1 cellular context compared by ENCODE assay signal in the genomic region with DNA sequence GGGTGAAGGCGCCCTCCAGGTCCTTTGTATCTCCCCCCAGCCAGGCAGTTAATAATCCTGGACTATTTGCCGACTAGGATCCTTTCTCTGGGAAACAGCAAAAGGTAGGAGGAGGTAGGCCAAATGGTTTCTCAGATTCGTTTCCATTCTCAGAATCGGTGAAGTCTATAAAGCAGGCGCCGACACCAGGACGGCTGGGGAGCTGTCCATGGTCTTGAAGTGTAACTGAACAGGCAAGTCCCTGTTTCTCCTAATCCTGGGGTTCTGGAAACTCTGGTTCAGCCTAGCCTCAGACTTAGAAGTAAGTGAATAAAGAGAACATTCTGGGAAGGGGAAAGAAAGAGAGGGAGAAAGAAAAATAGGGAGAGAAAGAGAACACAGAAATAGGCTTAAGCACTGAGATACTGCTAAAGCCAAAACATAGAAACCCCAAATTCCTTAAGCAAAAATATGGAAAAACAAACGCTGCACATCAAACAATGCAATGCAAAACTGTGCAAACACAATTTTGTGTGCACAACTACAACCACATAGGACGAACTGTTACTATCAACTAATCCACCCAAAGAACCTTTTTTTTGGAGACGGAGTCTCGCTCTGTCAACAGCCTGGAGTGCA.
TF ChIP-seq lines count a peak whose summit lies in the region.

No MANE protein-coding gene starts in this region.

TF ChIP-seq in H1, 55 proteins besides CTCF, POLR2A, EP300 and RAD21:
- no peak for TF ChIP-seq BRCA1 (IDR thresholded peaks at IDR 0.05; ENCODE audit: low read depth, low read length)
- TF ChIP-seq GABPA (IDR thresholded peaks at IDR 0.05; ENCODE audit: borderline replicate concordance, insufficient read depth, low read length) = peak; percentile 33; the same call in 1 of the 2 replicates
- TF ChIP-seq EZH2 (IDR thresholded peaks at IDR 0.05; ENCODE audit: low read depth, low read length, severe bottlenecking) = no peak
- TF ChIP-seq SIN3A (conservative IDR thresholded peaks at IDR 0.05 in 1 of 2, IDR thresholded peaks at IDR 0.05 in 1 of 2; ENCODE audit: low read depth in 1 of 2, low read length in 2 of 2) = peak; percentile 81 to 83; a peak in 1 of 4 replicates
- TF ChIP-seq ATF2 (IDR thresholded peaks at IDR 0.05; ENCODE audit: low read length) = no peak
